Comparison of ENCODE assay signal across 8 cellular contexts in the genomic region with DNA sequence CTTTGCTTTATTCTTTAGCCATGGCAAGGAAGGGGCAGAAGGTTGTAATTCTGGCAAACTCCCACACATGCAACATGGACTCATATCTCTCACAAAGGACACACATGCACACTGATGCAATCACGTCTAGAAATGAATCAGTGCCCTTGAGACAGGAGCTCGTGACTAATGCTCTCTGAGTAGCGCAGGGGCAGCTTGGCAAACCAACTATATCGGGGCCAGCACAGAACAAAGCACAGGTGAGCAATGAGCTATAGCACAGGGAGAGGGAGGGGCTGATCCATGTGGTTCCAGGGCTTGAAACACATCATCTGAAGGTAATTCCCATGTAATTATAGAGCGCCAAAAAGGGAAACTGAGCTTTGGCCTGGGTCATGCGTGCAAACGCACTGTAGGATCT.
DNase-seq lines count a peak whose midpoint lies in the region; ATAC-seq and TF ChIP-seq lines count a peak whose summit lies in the region.

No MANE protein-coding gene starts in this region.

- H3K9me3 ChIP-seq in breast epithelium (no peaks in the 10 kb centered on the region), Panc1 (ENCODE audit: control insufficient read depth, insufficient read depth, low read depth, low read length) (no peaks in the 10 kb centered on the region; the same call in 1 of the 2 replicates)

- H3K27me3 Mint-ChIP-seq in MCF 10A (ENCODE audit: insufficient read depth, unreplicated experiment), result no peaks in the 10 kb centered on the region

- TF ChIP-seq CTCF in MCF 10A (IDR thresholded peaks at IDR 0.05; ENCODE audit: unreplicated experiment), result no peak
- TF ChIP-seq CTCF in breast epithelium (IDR thresholded peaks at IDR 0.05), result no peak
- TF ChIP-seq CTCF in Panc1 (IDR thresholded peaks at IDR 0.05), result no peak
- TF ChIP-seq CTCF in cardiac fibroblast (IDR thresholded peaks at IDR 0.05; ENCODE audit: low read depth, low read length), result no peak

- no peaks in the 10 kb centered on the region for H3K36me3 ChIP-seq in breast epithelium
- no peaks in the 10 kb centered on the region for H3K36me3 ChIP-seq in Panc1 (ENCODE audit: control insufficient read depth, insufficient read depth, low read length)

- peak overlapping the region; percentile 43 for H3K4me3 Mint-ChIP-seq in MCF 10A (ENCODE audit: unreplicated experiment)

- H3K4me3 ChIP-seq in breast epithelium (no peak overlapping the region), Panc1 (ENCODE audit: low read depth in 2 of 2, low read length in 2 of 2) (no peak overlapping the region), cardiac fibroblast (replicated peaks in 1 of 2; ENCODE audit: low read depth in 2 of 2, low read length in 2 of 2) (no peak overlapping the region)

- DNase-seq in MCF 10A (ENCODE audit: unreplicated experiment), result peak; percentile 100
- no peak for DNase-seq in breast epithelium (ENCODE audit: low spot score in 2 of 2)
- DNase-seq in Panc1 (ENCODE audit: low read depth, low spot score), result peak; percentile 65
- DNase-seq in cardiac fibroblast (ENCODE audit: low read depth in 2 of 2), result peak; percentile 93 to 99
- DNase-seq in stimulated activated CD4-positive, alpha-beta T cell treated with anti-CD3 and anti-CD28 coated beads, Interleukin-15, amount 100 ng/mL, for 48 hours (ENCODE audit: low read depth in 2 of 2), result peak; percentile 72
- DNase-seq in anterior cingulate cortex (lab: John Stamatoyannopoulos, UW), result no peak
- DNase-seq in COR-L47 (lab: John Stamatoyannopoulos, UW), result no peak

- ATAC-seq in HG02840 (IDR thresholded peaks at IDR 0.05; ENCODE audit: low FRiP score, unreplicated experiment) (peak; percentile 40), Panc1 (no peak)

- H3K27ac Mint-ChIP-seq in MCF 10A (ENCODE audit: low read depth, unreplicated experiment), result peak overlapping the region; percentile 85

- H3K27me3 ChIP-seq in breast epithelium, result no peaks in the 10 kb centered on the region
- no peaks in the 10 kb centered on the region for H3K27me3 ChIP-seq in Panc1 (ENCODE audit: control insufficient read depth, insufficient read depth, low read length)

- no peaks in the 10 kb centered on the region for H3K9me3 Mint-ChIP-seq in MCF 10A (ENCODE audit: unreplicated experiment)

- POLR2A ChIA-PET in MCF 10A (lab: Yijun Ruan, JAX) (interaction anchor here (0.6 to 3.2 kb wide), 15 partner anchors 11 to 168 kb away, joined by 3 to 23 read pairs (median 4); partner anchors contain the start of gene KLF7), Panc1 (lab: Charles Lee) (no interaction called here)

- H3K36me3 Mint-ChIP-seq in MCF 10A (ENCODE audit: insufficient read depth, unreplicated experiment), result peaks cover 6% of the 10 kb centered on the region

- H3K27ac ChIP-seq in breast epithelium (peak overlapping the region in 1 of 2 donors; percentile 16), Panc1 (ENCODE audit: low read length) (peak overlapping the region; percentile 27; the same call in 1 of the 2 replicates)

- H3K4me1 ChIP-seq in breast epithelium, result no peaks in the 10 kb centered on the region
- peaks cover 15% of the 10 kb centered on the region for H3K4me1 ChIP-seq in Panc1 (ENCODE audit: control insufficient read depth, insufficient read depth, low read length)

- intact Hi-C loops in MCF 10A (cut with micrococcal nuclease) (loop anchor here (2.0 kb wide), 2 partner anchors 14 to 76 kb away; no protein-coding TSS in a partner anchor), breast epithelium (cut with DNase I; ENCODE audit: low total_unique reads) (no loop called here), Panc1 (cut with micrococcal nuclease; ENCODE audit: unreplicated experiment) (no loop called here)

- in situ Hi-C loops in Panc1 (cut with HindIII; ENCODE audit: low pct_unique_long_range_greater_than_20kb, low sequenced_read_pairs), result no loop called here

- no TSS peak for BruUV-seq in MCF 10A (replicated peaks; lab: Mats Ljungman, UMichigan)
- no TSS peak for BruUV-seq in Panc1 (replicated peaks; lab: Mats Ljungman, UMichigan)

- H3K4me1 Mint-ChIP-seq in MCF 10A (ENCODE audit: insufficient read depth, unreplicated experiment), result peaks cover 55% of the 10 kb centered on the region

- CTCF ChIA-PET in MCF 10A (lab: Yijun Ruan, JAX), result no interaction called here
- CTCF ChIA-PET in Panc1 (lab: Charles Lee), result no interaction called here

- TF ChIP-seq POLR2A in breast epithelium (IDR thresholded peaks at IDR 0.05), result no peak

Comparison
In these comparisons a context has a peak if more than half of its experiments do, and no peak if none do; other contexts are left out.
1. DNase-seq: peak in MCF 10A (single experiment), Panc1 (single experiment), cardiac fibroblast (2 of 2) and stimulated activated CD4-positive, alpha-beta T cell treated with anti-CD3 and anti-CD28 coated beads, Interleukin-15, amount 100 ng/mL, for 48 hours (2 of 2); none in breast epithelium (0 of 2), anterior cingulate cortex (0 of 58) and COR-L47 (single experiment).